Comparison of ENCODE assay signal across 14 cellular contexts in the genomic region with DNA sequence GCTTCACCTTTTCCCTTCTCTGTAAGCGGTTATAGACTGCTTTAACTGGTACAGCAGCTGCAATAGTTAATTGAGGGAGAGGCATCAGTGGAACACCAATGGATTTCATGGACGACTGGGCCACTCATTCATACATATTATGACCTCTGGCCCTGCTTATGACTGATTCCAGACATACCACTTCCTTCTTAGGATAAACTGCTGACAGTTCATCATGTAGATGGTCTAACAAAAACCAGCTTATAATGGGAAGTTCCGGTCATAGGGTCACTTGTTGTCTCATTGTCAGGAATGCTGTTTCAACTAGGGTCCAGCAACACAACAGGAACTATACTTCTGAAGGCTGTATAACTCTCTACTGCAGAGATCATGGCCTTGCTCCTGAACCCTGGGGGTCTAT.
"Had no signal": no experiment of that assay in that cellular context is flagged by ENCODE, and none has a peak within 500 bp of the region (broad histone marks: within the 10 kb centered on the region; RNA-seq: fewer than 3 reads in every experiment).

No MANE protein-coding gene starts in this region.

- DNase-seq: activated CD4-positive, alpha-beta T cell treated with anti-CD3 and anti-CD28 coated beads, Interleukin-2, amount 10 ng/mL, durations not matched to agents 24 days and 14 days; activated CD8-positive, alpha-beta memory T cell treated with anti-CD3 and anti-CD28 coated beads for 24 hours; activated naive CD4-positive, alpha-beta T cell treated with anti-CD3 and anti-CD28 coated beads for 36 hours; effector memory CD8-positive, alpha-beta T cell; erythroblast; natural killer cell; nucleus accumbens; stimulated activated CD4-positive, alpha-beta T cell treated with anti-CD3 and anti-CD28 coated beads, Interleukin-4, amount 100 ng/mL, for 1 hour; stimulated activated CD8-positive, alpha-beta memory T cell treated with anti-CD3 and anti-CD28 coated beads, Interleukin-4, amount 100 ng/mL, for 48 hours; stimulated activated naive CD8-positive, alpha-beta T cell treated with anti-CD3 and anti-CD28 coated beads, Interleukin-15, Interleukin-2, amounts not matched to agents 100 U/mL and 50 U/mL, for 24 hours; T1000 had no signal

- H3K27ac ChIP-seq: cardiac muscle cell, suprapubic skin had no signal

- H3K27me3 ChIP-seq: cardiac muscle cell, suprapubic skin had no signal

- H3K4me1 ChIP-seq: suprapubic skin had no signal

- H3K4me3 ChIP-seq: cardiac muscle cell, coronary artery, suprapubic skin had no signal

- H3K9me3 ChIP-seq: suprapubic skin had no signal

- ATAC-seq: effector memory CD8-positive, alpha-beta T cell; natural killer cell; stimulated activated naive CD8-positive, alpha-beta T cell treated with anti-CD3 and anti-CD28 coated beads, Interleukin-15, Interleukin-2, amounts not matched to agents 100 U/mL and 50 U/mL, for 24 hours had no signal

- H3K36me3 ChIP-seq: cardiac muscle cell, suprapubic skin had no signal
